Comparison of ENCODE assay signal across 1 cellular context in genomic region chr13:46516624-46517318, GRCh38.
TF ChIP-seq lines count a peak whose summit lies in the region.

No MANE protein-coding gene starts in this region.

TF ChIP-seq in HEK293, 187 proteins besides CTCF, POLR2A, EP300 and RAD21 (continued from another document and continues in another):
- no peak for TF ChIP-seq ZNF121 (tag by site-specific recombination; IDR thresholded peaks at IDR 0.05)
- TF ChIP-seq ZNF37A (tag by site-specific recombination; IDR thresholded peaks at IDR 0.05), result no peak
- no peak for TF ChIP-seq PRDM2 (tag by site-specific recombination; IDR thresholded peaks at IDR 0.05; ENCODE audit: borderline replicate concordance)
- peak; percentile 34 for TF ChIP-seq ZNF335 (tag by site-specific recombination; conservative IDR thresholded peaks at IDR 0.05)
- no peak for TF ChIP-seq ZNF354C (tag by site-specific recombination; IDR thresholded peaks at IDR 0.05; ENCODE audit: borderline replicate concordance, low read depth)
- no peak for TF ChIP-seq PRDM4 (tag by site-specific recombination; IDR thresholded peaks at IDR 0.05)
- no peak for TF ChIP-seq OVOL3 (tag by site-specific recombination; IDR thresholded peaks at IDR 0.05)
- TF ChIP-seq ZNF48 (tag by site-specific recombination; IDR thresholded peaks at IDR 0.05), result no peak
- TF ChIP-seq ZNF639 (tag by site-specific recombination; IDR thresholded peaks at IDR 0.05), result 0 out of 2 replicates have a peak, but pooled peaks have one; percentile 40
- peak; percentile 62 for TF ChIP-seq INSM2 (tag by site-specific recombination; IDR thresholded peaks at IDR 0.05)
- TF ChIP-seq ZNF24 (tag by site-specific recombination; IDR thresholded peaks at IDR 0.05), result peak; percentile 30; the same call in 1 of the 2 replicates
- TF ChIP-seq ZNF571 (tag by site-specific recombination; IDR thresholded peaks at IDR 0.05), result no peak
- peak; percentile 80 for TF ChIP-seq ZNF10 (tag by site-specific recombination; IDR thresholded peaks at IDR 0.05)
- TF ChIP-seq ZNF629 (tag by site-specific recombination; IDR thresholded peaks at IDR 0.05), result peak; percentile 62; the same call in 1 of the 2 replicates
- TF ChIP-seq ZNF677 (tag by site-specific recombination; IDR thresholded peaks at IDR 0.05), result no peak
- TF ChIP-seq WT1 (tag by site-specific recombination; IDR thresholded peaks at IDR 0.05), result peak; percentile 19; the same call in 1 of the 2 replicates
- TF ChIP-seq ZNF621 (tag by site-specific recombination; IDR thresholded peaks at IDR 0.05), result no peak
- no peak for TF ChIP-seq ZNF600 (tag by site-specific recombination; IDR thresholded peaks at IDR 0.05)
- TF ChIP-seq ZNF391 (tag by site-specific recombination; IDR thresholded peaks at IDR 0.05; ENCODE audit: borderline replicate concordance, low read depth), result peak; percentile 59; the same call in 1 of the 2 replicates
- TF ChIP-seq PRDM10 (tag by site-specific recombination; IDR thresholded peaks at IDR 0.05), result peak; percentile 58
- TF ChIP-seq ZNF302 (tag by site-specific recombination; IDR thresholded peaks at IDR 0.05; ENCODE audit: low read depth), result no peak
- TF ChIP-seq GLIS1 (tag by site-specific recombination; IDR thresholded peaks at IDR 0.05), result peak; percentile 55
- no peak for TF ChIP-seq ZSCAN30 (tag by site-specific recombination; IDR thresholded peaks at IDR 0.05)
- peak; percentile 60; the same call in 1 of the 2 replicates for TF ChIP-seq ZNF692 (tag by site-specific recombination; IDR thresholded peaks at IDR 0.05)
- TF ChIP-seq ZNF488 (tag by site-specific recombination; IDR thresholded peaks at IDR 0.05), result no peak
- TF ChIP-seq ZNF645 (tag by site-specific recombination; IDR thresholded peaks at IDR 0.05), result no peak
- no peak for TF ChIP-seq ZNF202 (tag by site-specific recombination; IDR thresholded peaks at IDR 0.05; ENCODE audit: borderline replicate concordance)
- TF ChIP-seq ZBTB21 (tag by site-specific recombination; IDR thresholded peaks at IDR 0.05), result no peak
- TF ChIP-seq ZNF704 (tag by site-specific recombination; IDR thresholded peaks at IDR 0.05), result no peak
- no peak for TF ChIP-seq ZNF404 (tag by site-specific recombination; IDR thresholded peaks at IDR 0.05)
- no peak for TF ChIP-seq ZNF777 (tag by site-specific recombination; IDR thresholded peaks at IDR 0.05; ENCODE audit: borderline replicate concordance)
- TF ChIP-seq ZBTB1 (tag by site-specific recombination; IDR thresholded peaks at IDR 0.05), result peak; percentile 31; the same call in 1 of the 2 replicates
- no peak for TF ChIP-seq BCL11B (tag by site-specific recombination; IDR thresholded peaks at IDR 0.05; ENCODE audit: low read depth)
- TF ChIP-seq ZSCAN18 (tag by site-specific recombination; IDR thresholded peaks at IDR 0.05), result no peak
- TF ChIP-seq ZNF324 (tag by site-specific recombination; IDR thresholded peaks at IDR 0.05), result no peak
